ENCODE assay signal across 9 cellular contexts in the genomic region with DNA sequence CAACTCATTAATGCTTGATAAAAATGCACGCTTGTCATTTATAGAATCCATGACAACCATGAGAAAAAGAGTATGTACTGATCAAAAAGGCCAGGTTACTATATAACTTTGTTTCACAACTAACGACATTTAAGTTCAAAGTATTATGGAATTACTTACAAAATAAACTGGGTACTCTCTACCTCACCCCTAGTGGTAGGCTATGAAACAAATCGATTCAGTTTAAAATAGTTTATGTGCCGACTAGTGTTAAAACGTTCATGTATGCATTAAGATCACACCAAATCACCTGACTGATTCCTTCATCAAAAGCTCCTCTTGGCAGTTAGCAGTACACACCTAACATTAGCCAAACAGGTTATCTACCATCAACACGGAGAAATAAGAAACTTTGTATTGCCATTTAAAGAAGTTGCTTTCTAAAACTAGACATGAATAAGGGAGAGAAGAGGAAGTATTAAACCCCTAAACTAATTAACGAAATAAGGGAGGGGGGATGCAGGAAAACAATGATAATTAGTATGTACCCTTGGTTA.
DNase-seq lines count a peak whose midpoint lies in the region; ATAC-seq and TF ChIP-seq lines count a peak whose summit lies in the region.
"Had no signal": no experiment of that assay in that cellular context is flagged by ENCODE, and none has a peak within 500 bp of the region (broad histone marks: within the 10 kb centered on the region; RNA-seq: fewer than 3 reads in every experiment).

No MANE protein-coding gene starts in this region.

- TF ChIP-seq CTCF in WTC11 (IDR thresholded peaks at IDR 0.05), result no peak

- no peaks in the 10 kb centered on the region for H3K36me3 Mint-ChIP-seq in WTC11

- H3K9me3 ChIP-seq in muscle layer of duodenum (ENCODE audit: control insufficient read depth in 1 of 2, low read length in 2 of 2), result no peaks in the 10 kb centered on the region

- ATAC-seq in WTC11, result no peak; the same call in 1 of the 2 replicates
- no peak for ATAC-seq in GM18873 (IDR thresholded peaks at IDR 0.05; ENCODE audit: low FRiP score, unreplicated experiment)
- ATAC-seq in GM18505 (IDR thresholded peaks at IDR 0.05; ENCODE audit: unreplicated experiment), result no peak
- ATAC-seq in HG03378 (IDR thresholded peaks at IDR 0.05; ENCODE audit: unreplicated experiment), result no peak

- no peaks in the 10 kb centered on the region for H3K9me3 Mint-ChIP-seq in WTC11

- 0 out of 2 replicates have a peak overlapping the region, but pooled peaks have one; percentile 59 for H3K27ac Mint-ChIP-seq in WTC11

- H3K4me3 ChIP-seq in muscle layer of duodenum (ENCODE audit: low read depth in 1 of 2, low read length in 2 of 2), result peak overlapping the region; percentile 12 to 38

- no peak overlapping the region for H3K27ac ChIP-seq in muscle layer of duodenum (ENCODE audit: low read length)

- H3K4me3 Mint-ChIP-seq in WTC11, result no peak overlapping the region

- peaks cover 0 to 40% of the 10 kb centered on the region in 2 donors for H3K4me1 ChIP-seq in muscle layer of duodenum (ENCODE audit: control insufficient read depth in 1 of 2, insufficient read depth in 2 of 2, low read length in 2 of 2)

- no peaks in the 10 kb centered on the region for H3K27me3 ChIP-seq in muscle layer of duodenum (ENCODE audit: low read depth, low read length)

- POLR2A ChIA-PET in WTC11 (lab: Charles Lee), result no interaction called here

- CTCF ChIA-PET in WTC11 (lab: Charles Lee), result interaction anchor here (0.8 to 1.3 kb wide), 4 partner anchors 13 to 369 kb away, joined by 3 to 7 read pairs (median 4); no protein-coding TSS in a partner anchor

- no peak for TF ChIP-seq POLR2A in GM18505 (IDR thresholded peaks at IDR 0.05; ENCODE audit: borderline replicate concordance, extremely low read depth, insufficient read depth, insufficient read length)

- H3K4me1 Mint-ChIP-seq in WTC11, result peaks cover 57% of the 10 kb centered on the region

- DNase-seq in DMS153 treated with DMSO at 0.1 percent for 48 hours (lab: John Stamatoyannopoulos, UW; ENCODE audit: unreplicated experiment), result peak; percentile 97
- DNase-seq in NCI-H1417 treated with DMSO at 0.1 percent for 48 hours (lab: John Stamatoyannopoulos, UW), result peak; percentile 89
- no peak for DNase-seq in WTC11 (ENCODE audit: low spot score)
- DNase-seq in GM19240 (ENCODE audit: insufficient read length, low spot score), result no peak
- DNase-seq: activated effector memory CD4-positive, alpha-beta T cell treated with Interleukin-2 at 50 U/mL for 16 hours had no signal

- no peaks in the 10 kb centered on the region for H3K36me3 ChIP-seq in muscle layer of duodenum (ENCODE audit: control insufficient read depth in 1 of 2, insufficient read depth in 2 of 2, low read length in 2 of 2)

- no peaks in the 10 kb centered on the region for H3K27me3 Mint-ChIP-seq in WTC11 (ENCODE audit: low read depth)

TF ChIP-seq in WTC11, 78 proteins besides CTCF, POLR2A, EP300 and RAD21:
- TF ChIP-seq, protein P1, sequence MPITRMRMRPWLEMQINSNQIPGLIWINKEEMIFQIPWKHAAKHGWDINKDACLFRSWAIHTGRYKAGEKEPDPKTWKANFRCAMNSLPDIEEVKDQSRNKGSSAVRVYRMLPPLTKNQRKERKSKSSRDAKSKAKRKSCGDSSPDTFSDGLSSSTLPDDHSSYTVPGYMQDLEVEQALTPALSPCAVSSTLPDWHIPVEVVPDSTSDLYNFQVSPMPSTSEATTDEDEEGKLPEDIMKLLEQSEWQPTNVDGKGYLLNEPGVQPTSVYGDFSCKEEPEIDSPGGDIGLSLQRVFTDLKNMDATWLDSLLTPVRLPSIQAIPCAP (CRISPR knock-in tag; IDR thresholded peaks at IDR 0.05), result no peak
- TF ChIP-seq JUN (CRISPR knock-in tag; IDR thresholded peaks at IDR 0.05) (no peak), TEAD4 (CRISPR knock-in tag; IDR thresholded peaks at IDR 0.05) (no peak), ZNF423 (CRISPR knock-in tag; IDR thresholded peaks at IDR 0.05) (no peak), NFE2L1 (CRISPR knock-in tag; IDR thresholded peaks at IDR 0.05) (no peak), MXD4 (CRISPR knock-in tag; IDR thresholded peaks at IDR 0.05; ENCODE audit: borderline replicate concordance) (no peak), SMAD4 (CRISPR knock-in tag; IDR thresholded peaks at IDR 0.05) (no peak), FOXP1 (CRISPR knock-in tag; IDR thresholded peaks at IDR 0.05; ENCODE audit: borderline replicate concordance) (no peak), RELA (CRISPR knock-in tag; IDR thresholded peaks at IDR 0.05; ENCODE audit: borderline replicate concordance) (no peak), ZNF121 (CRISPR knock-in tag; IDR thresholded peaks at IDR 0.05) (no peak), FOXJ3 (CRISPR knock-in tag; IDR thresholded peaks at IDR 0.05; ENCODE audit: borderline replicate concordance) (no peak), ESRRA (CRISPR knock-in tag; IDR thresholded peaks at IDR 0.05; ENCODE audit: borderline replicate concordance) (no peak), NR3C1 (CRISPR knock-in tag; conservative IDR thresholded peaks at IDR 0.05; ENCODE audit: low read depth) (no peak)
- TF ChIP-seq, protein P2, sequence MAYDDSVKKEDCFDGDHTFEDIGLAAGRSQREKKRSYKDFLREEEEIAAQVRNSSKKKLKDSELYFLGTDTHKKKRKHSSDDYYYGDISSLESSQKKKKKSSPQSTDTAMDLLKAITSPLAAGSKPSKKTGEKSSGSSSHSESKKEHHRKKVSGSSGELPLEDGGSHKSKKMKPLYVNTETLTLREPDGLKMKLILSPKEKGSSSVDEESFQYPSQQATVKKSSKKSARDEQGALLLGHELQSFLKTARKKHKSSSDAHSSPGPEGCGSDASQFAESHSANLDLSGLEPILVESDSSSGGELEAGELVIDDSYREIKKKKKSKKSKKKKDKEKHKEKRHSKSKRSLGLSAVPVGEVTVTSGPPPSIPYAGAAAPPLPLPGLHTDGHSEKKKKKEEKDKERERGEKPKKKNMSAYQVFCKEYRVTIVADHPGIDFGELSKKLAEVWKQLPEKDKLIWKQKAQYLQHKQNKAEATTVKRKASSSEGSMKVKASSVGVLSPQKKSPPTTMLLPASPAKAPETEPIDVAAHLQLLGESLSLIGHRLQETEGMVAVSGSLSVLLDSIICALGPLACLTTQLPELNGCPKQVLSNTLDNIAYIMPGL (CRISPR knock-in tag; IDR thresholded peaks at IDR 0.05), result no peak
- TF ChIP-seq, protein P3, sequence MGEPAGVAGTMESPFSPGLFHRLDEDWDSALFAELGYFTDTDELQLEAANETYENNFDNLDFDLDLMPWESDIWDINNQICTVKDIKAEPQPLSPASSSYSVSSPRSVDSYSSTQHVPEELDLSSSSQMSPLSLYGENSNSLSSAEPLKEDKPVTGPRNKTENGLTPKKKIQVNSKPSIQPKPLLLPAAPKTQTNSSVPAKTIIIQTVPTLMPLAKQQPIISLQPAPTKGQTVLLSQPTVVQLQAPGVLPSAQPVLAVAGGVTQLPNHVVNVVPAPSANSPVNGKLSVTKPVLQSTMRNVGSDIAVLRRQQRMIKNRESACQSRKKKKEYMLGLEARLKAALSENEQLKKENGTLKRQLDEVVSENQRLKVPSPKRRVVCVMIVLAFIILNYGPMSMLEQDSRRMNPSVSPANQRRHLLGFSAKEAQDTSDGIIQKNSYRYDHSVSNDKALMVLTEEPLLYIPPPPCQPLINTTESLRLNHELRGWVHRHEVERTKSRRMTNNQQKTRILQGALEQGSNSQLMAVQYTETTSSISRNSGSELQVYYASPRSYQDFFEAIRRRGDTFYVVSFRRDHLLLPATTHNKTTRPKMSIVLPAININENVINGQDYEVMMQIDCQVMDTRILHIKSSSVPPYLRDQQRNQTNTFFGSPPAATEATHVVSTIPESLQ (CRISPR knock-in tag; IDR thresholded peaks at IDR 0.05), result no peak
- TF ChIP-seq, protein P4, sequence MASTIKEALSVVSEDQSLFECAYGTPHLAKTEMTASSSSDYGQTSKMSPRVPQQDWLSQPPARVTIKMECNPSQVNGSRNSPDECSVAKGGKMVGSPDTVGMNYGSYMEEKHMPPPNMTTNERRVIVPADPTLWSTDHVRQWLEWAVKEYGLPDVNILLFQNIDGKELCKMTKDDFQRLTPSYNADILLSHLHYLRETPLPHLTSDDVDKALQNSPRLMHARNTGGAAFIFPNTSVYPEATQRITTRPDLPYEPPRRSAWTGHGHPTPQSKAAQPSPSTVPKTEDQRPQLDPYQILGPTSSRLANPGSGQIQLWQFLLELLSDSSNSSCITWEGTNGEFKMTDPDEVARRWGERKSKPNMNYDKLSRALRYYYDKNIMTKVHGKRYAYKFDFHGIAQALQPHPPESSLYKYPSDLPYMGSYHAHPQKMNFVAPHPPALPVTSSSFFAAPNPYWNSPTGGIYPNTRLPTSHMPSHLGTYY (CRISPR knock-in tag; IDR thresholded peaks at IDR 0.05), result no peak
- TF ChIP-seq, protein P5, sequence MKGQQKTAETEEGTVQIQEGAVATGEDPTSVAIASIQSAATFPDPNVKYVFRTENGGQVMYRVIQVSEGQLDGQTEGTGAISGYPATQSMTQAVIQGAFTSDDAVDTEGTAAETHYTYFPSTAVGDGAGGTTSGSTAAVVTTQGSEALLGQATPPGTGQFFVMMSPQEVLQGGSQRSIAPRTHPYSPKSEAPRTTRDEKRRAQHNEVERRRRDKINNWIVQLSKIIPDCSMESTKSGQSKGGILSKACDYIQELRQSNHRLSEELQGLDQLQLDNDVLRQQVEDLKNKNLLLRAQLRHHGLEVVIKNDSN (CRISPR knock-in tag; IDR thresholded peaks at IDR 0.05), result no peak

Comparison
In these comparisons a context has a peak if more than half of its experiments do, and no peak if none do; other contexts are left out.
1. DNase-seq: peak in DMS153 treated with DMSO at 0.1 percent for 48 hours (single experiment) and NCI-H1417 treated with DMSO at 0.1 percent for 48 hours (single experiment); none in WTC11 (single experiment) and GM19240 (single experiment).